27 cellular contexts compared by ENCODE assay signal in the genomic region with DNA sequence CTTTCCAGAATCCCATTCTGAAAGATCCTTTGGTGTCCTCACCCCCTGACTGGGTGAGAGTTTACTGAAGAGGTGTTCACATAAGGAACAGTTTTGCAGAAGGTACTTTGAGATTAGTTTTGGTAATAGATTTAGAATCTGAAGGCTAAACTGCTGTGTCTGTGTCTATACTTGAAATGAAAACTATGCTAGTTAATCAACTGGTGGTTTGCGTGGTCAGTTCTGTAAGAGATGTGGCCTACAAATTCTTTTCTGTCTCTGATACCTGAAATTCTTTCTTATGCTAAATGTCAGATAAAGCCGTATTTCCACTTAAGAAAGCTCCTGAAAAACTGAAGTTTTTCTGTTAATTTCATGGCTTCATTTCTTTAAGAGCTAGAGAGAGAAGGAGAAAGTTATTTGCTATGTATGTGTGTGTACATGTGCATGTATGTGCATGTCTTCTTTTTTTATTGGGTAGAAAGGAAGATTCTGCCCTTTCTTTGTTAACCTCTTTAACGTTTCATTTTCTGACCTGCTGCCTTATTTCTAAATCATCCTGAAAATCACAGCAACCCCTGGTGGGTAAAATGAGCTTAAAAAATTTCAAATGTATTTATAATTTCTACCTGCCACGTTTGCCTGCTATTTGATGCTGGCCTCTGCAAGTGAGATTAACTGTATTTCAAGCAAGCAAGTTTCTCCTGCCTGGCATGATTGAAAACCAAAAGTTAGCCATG.
DNase-seq lines count a peak whose midpoint lies in the region; ATAC-seq and TF ChIP-seq lines count a peak whose summit lies in the region.
"Had no signal": no experiment of that assay in that cellular context is flagged by ENCODE, and none has a peak within 500 bp of the region (broad histone marks: within the 10 kb centered on the region; RNA-seq: fewer than 3 reads in every experiment).

No MANE protein-coding gene starts in this region.

- no peak overlapping the region for H3K4me3 ChIP-seq in AG10803 (ENCODE audit: low read length)
- H3K4me3 ChIP-seq: GM12878, HAP-1, lung, PC-9, right atrium auricular region, tibial artery had no signal

- peak overlapping the region; percentile 85 for H3K27ac Mint-ChIP-seq in activated T-helper 17 cell treated with anti-CD3 and anti-CD28 coated beads, Interleukin-2, amount 50 U/mL, for 72 hours
- H3K27ac Mint-ChIP-seq in activated CD4-positive, alpha-beta memory T cell treated with anti-CD3 and anti-CD28 coated beads for 36 hours, result no peak overlapping the region
- H3K27ac Mint-ChIP-seq: effector memory CD8-positive, alpha-beta T cell had no signal

- no peak for ATAC-seq in activated T-helper 17 cell treated with anti-CD3 and anti-CD28 coated beads, Interleukin-2, amount 50 U/mL, for 72 hours (replicated peaks)
- no peak for ATAC-seq in HG03175 (IDR thresholded peaks at IDR 0.05; ENCODE audit: unreplicated experiment)
- ATAC-seq: effector memory CD8-positive, alpha-beta T cell; GM12878 had no signal

- CTCF ChIA-PET in activated CD4-positive, alpha-beta memory T cell treated with anti-CD3 and anti-CD28 coated beads for 36 hours (lab: Charles Lee), result interaction anchor here (0.7 to 1.2 kb wide), 3 partner anchors 27 to 190 kb away, joined by 3 read pairs; no protein-coding TSS in a partner anchor

- DNase-seq in AG10803 (ENCODE audit: low read depth), result peak; percentile 45
- DNase-seq in GM03348 (ENCODE audit: low spot score), result peak; percentile 11
- DNase-seq in iris pigment epithelial cell (ENCODE audit: low read depth), result peak; percentile 5
- no peak for DNase-seq in kidney glomerular epithelial cell (lab: John Stamatoyannopoulos, UW)
- DNase-seq in SKM-1 treated with dmso at 0.1 percent for 144 hours (lab: John Stamatoyannopoulos, UW; ENCODE audit: unreplicated experiment), result no peak
- no peak for DNase-seq in activated CD4-positive, alpha-beta memory T cell treated with anti-CD3 and anti-CD28 coated beads for 36 hours
- DNase-seq: activated CD4-positive, alpha-beta T cell treated with anti-CD3 and anti-CD28 coated beads, Interleukin-2, amount 50 U/mL, for 1 hour; activated CD8-positive, alpha-beta memory T cell treated with anti-CD3 and anti-CD28 coated beads, Interleukin-2, amount 50 U/mL, for 48 hours; activated effector memory CD4-positive, alpha-beta T cell treated with Interleukin-2 at 50 U/mL for 16 hours; anterior cingulate cortex; DMS53; effector memory CD8-positive, alpha-beta T cell; kidney; NCI-H1930; NCI-H226; NCI-H82; PC-9; SHP77 treated with DMSO at 0.1 percent for 48 hours; stimulated activated naive CD8-positive, alpha-beta T cell treated with anti-CD3 and anti-CD28 coated beads, Interleukin-15, amount 100 ng/mL, for 72 hours; tibial artery had no signal

- H3K4me3 Mint-ChIP-seq in activated T-helper 17 cell treated with anti-CD3 and anti-CD28 coated beads, Interleukin-2, amount 50 U/mL, for 72 hours, result peak overlapping the region; percentile 59
- H3K4me3 Mint-ChIP-seq in activated CD4-positive, alpha-beta memory T cell treated with anti-CD3 and anti-CD28 coated beads for 36 hours, result no peak overlapping the region
- H3K4me3 Mint-ChIP-seq: CD8-positive, alpha-beta memory T cell; effector memory CD8-positive, alpha-beta T cell had no signal

- H3K9me3 Mint-ChIP-seq in activated T-helper 17 cell treated with anti-CD3 and anti-CD28 coated beads, Interleukin-2, amount 50 U/mL, for 72 hours, result peaks cover 4% of the 10 kb centered on the region
- no peaks in the 10 kb centered on the region for H3K9me3 Mint-ChIP-seq in activated CD4-positive, alpha-beta memory T cell treated with anti-CD3 and anti-CD28 coated beads for 36 hours
- H3K9me3 Mint-ChIP-seq: effector memory CD8-positive, alpha-beta T cell; stimulated activated naive CD8-positive, alpha-beta T cell treated with anti-CD3 and anti-CD28 coated beads, Interleukin-15, amount 100 ng/mL, for 72 hours had no signal

- H3K27me3 Mint-ChIP-seq in activated T-helper 17 cell treated with anti-CD3 and anti-CD28 coated beads, Interleukin-2, amount 50 U/mL, for 72 hours, result no peaks in the 10 kb centered on the region
- no peaks in the 10 kb centered on the region for H3K27me3 Mint-ChIP-seq in activated CD4-positive, alpha-beta memory T cell treated with anti-CD3 and anti-CD28 coated beads for 36 hours
- H3K27me3 Mint-ChIP-seq: CD8-positive, alpha-beta memory T cell; effector memory CD8-positive, alpha-beta T cell; stimulated activated naive CD8-positive, alpha-beta T cell treated with anti-CD3 and anti-CD28 coated beads, Interleukin-15, amount 100 ng/mL, for 72 hours had no signal

- peaks cover 10% of the 10 kb centered on the region for H3K4me1 Mint-ChIP-seq in activated T-helper 17 cell treated with anti-CD3 and anti-CD28 coated beads, Interleukin-2, amount 50 U/mL, for 72 hours
- H3K4me1 Mint-ChIP-seq in activated CD4-positive, alpha-beta memory T cell treated with anti-CD3 and anti-CD28 coated beads for 36 hours (ENCODE audit: low read depth), result peaks cover 18% of the 10 kb centered on the region

- TF ChIP-seq CTCF in AG10803 (conservative IDR thresholded peaks at IDR 0.05; ENCODE audit: low read length), result 0 out of 2 replicates have a peak, but pooled peaks have one; percentile 6

- intact Hi-C loops in activated CD4-positive, alpha-beta memory T cell treated with anti-CD3 and anti-CD28 coated beads for 36 hours (cut with micrococcal nuclease), result no loop called here

- H3K36me3 Mint-ChIP-seq in activated T-helper 17 cell treated with anti-CD3 and anti-CD28 coated beads, Interleukin-2, amount 50 U/mL, for 72 hours (ENCODE audit: low read depth), result no peaks in the 10 kb centered on the region
- H3K36me3 Mint-ChIP-seq in activated CD4-positive, alpha-beta memory T cell treated with anti-CD3 and anti-CD28 coated beads for 36 hours, result no peaks in the 10 kb centered on the region
- H3K36me3 Mint-ChIP-seq: CD8-positive, alpha-beta memory T cell had no signal

- POLR2A ChIA-PET in activated CD4-positive, alpha-beta memory T cell treated with anti-CD3 and anti-CD28 coated beads for 36 hours (lab: Charles Lee), result no interaction called here

Comparison
In these comparisons a context has a peak if more than half of its experiments do, and no peak if none do; other contexts are left out.
1. DNase-seq: peak in AG10803 (single experiment), GM03348 (single experiment) and iris pigment epithelial cell (single experiment); none in kidney glomerular epithelial cell (single experiment), SKM-1 treated with dmso at 0.1 percent for 144 hours (single experiment) and activated CD4-positive, alpha-beta memory T cell treated with anti-CD3 and anti-CD28 coated beads for 36 hours (single experiment).